ENCODE assay signal across 8 cellular contexts in the genomic region with DNA sequence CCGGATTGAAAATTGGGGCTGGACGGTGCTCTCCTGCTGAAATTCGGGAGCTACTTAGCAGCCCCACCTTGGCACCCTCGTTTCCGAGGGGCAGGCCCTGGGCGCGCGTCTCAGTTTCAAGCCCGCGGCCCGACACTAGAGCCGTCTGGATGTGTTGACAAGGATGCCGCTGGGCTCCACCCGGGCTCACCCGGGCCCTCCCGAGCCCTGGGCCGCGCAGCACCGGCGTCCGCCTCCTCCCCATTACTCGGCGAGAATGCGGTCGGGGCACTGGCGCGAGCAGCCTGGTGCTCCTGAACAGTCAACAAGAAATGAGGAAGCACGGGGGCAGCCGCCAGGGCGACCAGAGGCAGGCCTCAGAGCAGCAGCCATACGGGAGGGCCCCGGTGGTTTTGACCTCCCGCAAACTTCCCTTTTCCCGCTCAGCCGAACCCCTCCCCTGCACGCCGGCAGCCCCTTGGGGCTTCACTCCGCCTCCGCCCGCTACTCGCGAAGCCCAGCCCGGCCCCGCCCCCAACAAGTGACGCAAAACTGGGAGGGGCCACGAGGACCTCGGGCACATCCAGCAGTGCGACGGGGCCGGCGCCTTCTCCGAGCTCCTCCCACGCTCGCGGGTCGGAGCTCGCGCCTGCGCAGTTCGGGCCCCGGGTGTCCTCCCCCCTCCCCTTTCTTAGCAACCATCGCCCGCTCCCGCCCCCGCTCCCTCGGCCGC. TPM values are rescaled to one million over a fixed set of nuclear protein-coding genes. Genes with fewer than 3 reads are reported as not detected.
A peak's percentile ranks its signal among the peaks of the same experiment; 100 is the strongest.
DNase-seq lines count a peak whose midpoint lies in the region; ATAC-seq, FAIRE-seq and TF ChIP-seq lines count a peak whose summit lies in the region.

No MANE protein-coding gene starts in this region.

- 0 to 1% (median 1%) methylated on average over 50 to 67 of the region's 67 CpGs for WGBS in small intestine, 3 donors

- intact Hi-C loops in breast epithelium (cut with DNase I; ENCODE audit: low total_unique reads): no loop called here

- POLR2A ChIA-PET in AG04449 (lab: Yijun Ruan, JAX): interaction anchor here (0.5 to 1.4 kb wide), 9 partner anchors 9 to 780 kb away, joined by 3 to 5 read pairs (median 3); no protein-coding TSS in a partner anchor

- TF ChIP-seq POLR2A in breast epithelium (IDR thresholded peaks at IDR 0.05): peak; percentile 95

- H3K27me3 ChIP-seq in breast epithelium: no peaks in the 10 kb centered on the region
- H3K27me3 ChIP-seq in small intestine (ENCODE audit: control insufficient read depth in 2 of 2, insufficient read depth in 2 of 2, low read length in 2 of 2): no peaks in the 10 kb centered on the region

- ATAC-seq in GM18868 (IDR thresholded peaks at IDR 0.05; ENCODE audit: unreplicated experiment): peak; percentile 87
- ATAC-seq in HG03103 (IDR thresholded peaks at IDR 0.05; ENCODE audit: low read depth, unreplicated experiment): peak; percentile 74

- FAIRE-seq in small intestine (lab: Jason Lieb, UNC): no peak

- H3K4me3 ChIP-seq in AG04449 (ENCODE audit: low read depth, low read length): peak overlapping the region; percentile 54
- peak overlapping the region; percentile 83 to 91 (median 91) for H3K4me3 ChIP-seq in breast epithelium
- peak overlapping the region; percentile 45 to 70 for H3K4me3 ChIP-seq in small intestine (ENCODE audit: low read depth in 1 of 2, low read length in 2 of 2)

- H3K9me3 ChIP-seq in breast epithelium: no peaks in the 10 kb centered on the region
- H3K9me3 ChIP-seq in small intestine (ENCODE audit: control insufficient read depth, low read depth): no peaks in the 10 kb centered on the region

- H3K36me3 ChIP-seq in breast epithelium (no peaks in the 10 kb centered on the region), small intestine (ENCODE audit: control insufficient read depth in 2 of 2, insufficient read depth in 2 of 2, low read length in 2 of 2) (peaks cover 0 to 6% of the 10 kb centered on the region in 2 donors)

- CTCF ChIA-PET in AG04449 (lab: Yijun Ruan, JAX): interaction anchor here (1.1 to 2.6 kb wide), 6 partner anchors 11 to 52 kb away, joined by 3 to 9 read pairs (median 4); no protein-coding TSS in a partner anchor

- no peak for DNase-seq in AG04449 (ENCODE audit: low read depth, low spot score)
- DNase-seq in NCI-H2171 treated with DMSO at 0.1 percent for 48 hours (lab: John Stamatoyannopoulos, UW): peak; percentile 97
- peak; percentile 99 for DNase-seq in breast epithelium (ENCODE audit: low spot score in 2 of 2)
- DNase-seq in iPS-NIHi11 (ENCODE audit: low spot score): peak; percentile 97
- DNase-seq in small intestine: peak; percentile 98

- H3K27ac ChIP-seq in VCaP: peak overlapping the region; percentile 93
- peak overlapping the region; percentile 97 for H3K27ac ChIP-seq in breast epithelium
- H3K27ac ChIP-seq in small intestine (ENCODE audit: low read depth in 1 of 2, low read length in 1 of 2): peak overlapping the region; percentile 92 to 98

- H3K4me1 ChIP-seq in breast epithelium (no peaks in the 10 kb centered on the region), small intestine (ENCODE audit: control insufficient read depth in 2 of 2, insufficient read depth in 1 of 2, low read depth in 1 of 2, low read length in 1 of 2) (peaks cover 0 to 8% of the 10 kb centered on the region in 2 donors)

- TF ChIP-seq CTCF in AG04449 (IDR thresholded peaks at IDR 0.05; ENCODE audit: insufficient read depth, low read length, missing control alignments) (peak; percentile 9), VCaP (conservative IDR thresholded peaks at IDR 0.05) (no peak), breast epithelium (IDR thresholded peaks at IDR 0.05) (peak; percentile 14 to 32 (median 22))

RNA-seq across cellular contexts. Expression of gene SEC14L1, which starts 0.4 kb away (rescaled TPM):
- 100 to 1,000 TPM in 1 of 3 donors, 10 to 100 TPM in 2; 52.2 to 106 (median 59.6) TPM for total RNA-seq in breast epithelium
- 10 to 100 TPM; 14.5 to 27.4 (median 17.8) TPM for polyA plus RNA-seq in small intestine
